ENCODE assay signal across 9 cellular contexts in the genomic region with DNA sequence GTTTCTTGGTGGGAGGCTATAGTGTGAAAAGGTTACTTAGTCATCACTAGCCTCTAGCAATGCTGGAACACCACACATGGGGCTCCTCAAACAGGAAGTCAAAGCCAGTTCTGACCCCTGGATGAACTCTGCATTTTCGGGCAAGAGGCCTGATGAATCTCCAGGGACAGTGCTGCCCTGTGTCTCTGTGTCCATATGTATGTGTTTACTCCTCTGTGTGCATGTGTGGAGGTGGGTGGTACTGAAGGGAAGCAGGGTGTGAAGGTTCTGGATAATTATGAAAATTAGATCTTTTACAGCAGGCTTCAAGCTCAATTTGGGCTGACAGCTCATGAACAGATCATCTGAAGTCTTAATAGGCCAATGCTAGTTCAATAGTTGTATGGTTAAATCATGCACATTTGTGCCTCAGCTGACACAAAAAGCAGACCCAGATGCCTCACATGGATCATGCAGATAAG.
DNase-seq lines count a peak whose midpoint lies in the region; ATAC-seq and TF ChIP-seq lines count a peak whose summit lies in the region.
"Had no signal": no experiment of that assay in that cellular context is flagged by ENCODE, and none has a peak within 500 bp of the region (broad histone marks: within the 10 kb centered on the region; RNA-seq: fewer than 3 reads in every experiment).

No MANE protein-coding gene starts in this region.

- H3K27ac ChIP-seq in OCI-LY7 (ENCODE audit: low read depth, low read length, poor library complexity, severe bottlenecking) (no peak overlapping the region), colonic mucosa (no peak overlapping the region)

- CTCF ChIA-PET in OCI-LY7 (lab: Charles Lee; ENCODE audit: unreplicated experiment): no interaction called here

- no peak overlapping the region for H3K4me3 ChIP-seq in AG10803 (ENCODE audit: low read length)
- no peak overlapping the region for H3K4me3 ChIP-seq in OCI-LY7 (ENCODE audit: low read depth, low read length, poor library complexity, severe bottlenecking)
- no peak overlapping the region for H3K4me3 ChIP-seq in colonic mucosa
- H3K4me3 ChIP-seq: tibial nerve had no signal

- DNase-seq in AG10803 (ENCODE audit: low read depth): peak; percentile 81
- DNase-seq in OCI-LY7 (ENCODE audit: low spot score): no peak
- peak; percentile 87 for DNase-seq in dermis blood vessel endothelial cell
- DNase-seq in omental fat pad (ENCODE audit: low spot score): no peak
- no peak for DNase-seq in OCI-M2 (lab: John Stamatoyannopoulos, UW; ENCODE audit: unreplicated experiment)
- DNase-seq in colonic mucosa: no peak

- TF ChIP-seq CTCF in AG10803 (conservative IDR thresholded peaks at IDR 0.05; ENCODE audit: low read length) (no peak), OCI-LY7 (conservative IDR thresholded peaks at IDR 0.05; ENCODE audit: low read length) (no peak), omental fat pad (IDR thresholded peaks at IDR 0.05) (no peak), colonic mucosa (IDR thresholded peaks at IDR 0.05) (no peak)

- peak overlapping the region; percentile 47; the same call in 1 of the 2 replicates for H2AFZ ChIP-seq in OCI-LY7 (ENCODE audit: low read length)

- ATAC-seq in GM18519 (IDR thresholded peaks at IDR 0.05; ENCODE audit: low FRiP score, unreplicated experiment) (peak; percentile 51), HG02943 (IDR thresholded peaks at IDR 0.05; ENCODE audit: low read depth, unreplicated experiment) (peak; percentile 60), omental fat pad (ENCODE audit: low FRiP score) (peak; percentile 48)

- H3K9me3 ChIP-seq in OCI-LY7 (ENCODE audit: low read length): no peaks in the 10 kb centered on the region
- H3K9me3 ChIP-seq in colonic mucosa: no peaks in the 10 kb centered on the region
- H3K9me3 ChIP-seq: tibial nerve had no signal

- H4K20me1 ChIP-seq in OCI-LY7 (ENCODE audit: insufficient read depth, low read length): no peaks in the 10 kb centered on the region

- no peak overlapping the region for H3K9ac ChIP-seq in colonic mucosa (ENCODE audit: low read depth in 2 of 2, low read length in 2 of 2)

- H3K36me3 ChIP-seq in OCI-LY7 (ENCODE audit: insufficient read depth, low read length): no peaks in the 10 kb centered on the region
- no peaks in the 10 kb centered on the region for H3K36me3 ChIP-seq in colonic mucosa
- H3K36me3 ChIP-seq: tibial nerve had no signal

- H3K27me3 ChIP-seq in colonic mucosa: no peaks in the 10 kb centered on the region

- intact Hi-C loops in OCI-LY7 (cut with micrococcal nuclease; ENCODE audit: unreplicated experiment) (no loop called here), colonic mucosa (cut with DNase I) (no loop called here)

- no peaks in the 10 kb centered on the region for H3K79me2 ChIP-seq in OCI-LY7 (ENCODE audit: insufficient read depth, low read depth, low read length)

- H3K4me1 ChIP-seq in OCI-LY7 (ENCODE audit: insufficient read depth, low read length, poor library complexity, severe bottlenecking) (peaks cover 5% of the 10 kb centered on the region), colonic mucosa (no peaks in the 10 kb centered on the region)

- no peaks in the 10 kb centered on the region for H3K9me2 ChIP-seq in OCI-LY7 (ENCODE audit: insufficient read depth, low read length)

- POLR2A ChIA-PET in OCI-LY7 (lab: Charles Lee): no interaction called here

- BruUV-seq in OCI-LY7 (replicated peaks; lab: Mats Ljungman, UMichigan): no TSS peak

- no peak overlapping the region for H3K4me2 ChIP-seq in OCI-LY7 (ENCODE audit: low read length)

Comparison
In these comparisons a context has a peak if more than half of its experiments do, and no peak if none do; other contexts are left out.
1. DNase-seq: peak in AG10803 (single experiment) and dermis blood vessel endothelial cell (single experiment); none in OCI-LY7 (single experiment), omental fat pad (single experiment), OCI-M2 (single experiment) and colonic mucosa (single experiment).
2. Peak in every context shown above with its lines, with median percentiles within 50 percentile points of each other: ATAC-seq.